In genomic region chr11:65553301-65554001, GRCh38 we compare ENCODE assay signal across 8 cellular contexts. TPM values are rescaled to one million over a fixed set of nuclear protein-coding genes. Genes with fewer than 3 reads are reported as not detected.
DNase-seq lines count a peak whose midpoint lies in the region; ATAC-seq, FAIRE-seq and TF ChIP-seq lines count a peak whose summit lies in the region.

No MANE protein-coding gene starts in this region.

- no peaks in the 10 kb centered on the region for H3K79me2 ChIP-seq in DOHH2 (ENCODE audit: control insufficient read depth, low read length)

- no peak for FAIRE-seq in RCC 7860 (lab: Jason Lieb, UNC)

- peak overlapping the region; percentile 42 for H3K4me3 Mint-ChIP-seq in natural killer cell

- peaks cover 8% of the 10 kb centered on the region for H3F3A ChIP-seq in DOHH2 (ENCODE audit: control insufficient read depth, insufficient read depth)

- no peaks in the 10 kb centered on the region for H3K9me2 ChIP-seq in DOHH2 (replicated peaks; ENCODE audit: control insufficient read depth, low read length)

- no peak for TF ChIP-seq CTCF in DOHH2 (IDR thresholded peaks at IDR 0.05; ENCODE audit: low read depth, low read length, poor library complexity, severe bottlenecking)
- no peak for TF ChIP-seq CTCF in natural killer cell (IDR thresholded peaks at IDR 0.05)

- no peak overlapping the region for H3K27ac ChIP-seq in DOHH2 (ENCODE audit: low read depth, low read length)

- H3K9me3 ChIP-seq in DOHH2 (ENCODE audit: control insufficient read depth, insufficient read depth, low read length): no peaks in the 10 kb centered on the region

- no peaks in the 10 kb centered on the region for H3K27me3 ChIP-seq in DOHH2 (ENCODE audit: control insufficient read depth, low read length)

- no peaks in the 10 kb centered on the region for H3K27me3 Mint-ChIP-seq in natural killer cell (ENCODE audit: low read depth in 2 of 2)

- H3K27ac Mint-ChIP-seq in natural killer cell: peak overlapping the region in 1 of 2 donors; percentile 38

- H4K20me1 ChIP-seq in DOHH2 (ENCODE audit: control insufficient read depth, insufficient read depth, low read depth, low read length): no peaks in the 10 kb centered on the region

- H3K4me2 ChIP-seq in DOHH2 (ENCODE audit: low read length): peak overlapping the region; percentile 68

- H3K36me3 Mint-ChIP-seq in natural killer cell: no peaks in the 10 kb centered on the region

- H3K36me3 ChIP-seq in DOHH2 (ENCODE audit: control insufficient read depth, low read length): no peaks in the 10 kb centered on the region

- ATAC-seq in natural killer cell: peak; percentile 48 to 75 (median 54)

- peaks cover 49% of the 10 kb centered on the region for H3K4me1 ChIP-seq in DOHH2 (ENCODE audit: control insufficient read depth, low read length)

- DNase-seq in NCI-H69 (lab: John Stamatoyannopoulos, UW): peak; percentile 42
- peak; percentile 72 for DNase-seq in activated T-helper 1 cell treated with Interleukin-2 at 50 U/mL for 16 hours (ENCODE audit: low read depth)
- no peak for DNase-seq in natural killer cell
- DNase-seq in 8988T: no peak
- DNase-seq in hepatic stellate cell (ENCODE audit: low spot score): no peak
- no peak for DNase-seq in NCI-H128 (lab: John Stamatoyannopoulos, UW; ENCODE audit: unreplicated experiment)
- no peak for DNase-seq in RCC 7860 (ENCODE audit: low spot score)

- H3K9me3 Mint-ChIP-seq in natural killer cell: no peaks in the 10 kb centered on the region

- intact Hi-C loops in natural killer cell (cut with micrococcal nuclease): no loop called here

- peak overlapping the region; percentile 54 for H3K4me3 ChIP-seq in DOHH2 (ENCODE audit: low read length)

- peaks cover 39 to 62% of the 10 kb centered on the region in 2 donors for H3K4me1 Mint-ChIP-seq in natural killer cell

RNA-seq across cellular contexts. Expression of gene LTBP3, which starts 4.7 kb away (rescaled TPM):
- 100 to 1,000 TPM; 121 to 155 (median 140) TPM for total RNA-seq in natural killer cell

RNA-seq across cellular contexts. Expression of gene ZNRD2, which starts 16.8 kb away (rescaled TPM):
- total RNA-seq in natural killer cell: 10 to 100 TPM; 40.9 to 64.1 (median 60.0) TPM

RNA-seq across cellular contexts. Expression of gene FAM89B, which starts 18.9 kb away (rescaled TPM):
- 10 to 100 TPM; 41.4 to 52.4 (median 44.6) TPM for total RNA-seq in natural killer cell

RNA-seq across cellular contexts. Expression of gene EHBP1L1, which starts 22.4 kb away (rescaled TPM):
- total RNA-seq in natural killer cell: 100 to 1,000 TPM; 129 to 137 (median 135) TPM

RNA-seq across cellular contexts. Expression of gene SCYL1, which starts 28.6 kb away (rescaled TPM):
- 10 to 100 TPM; 61.7 to 79.9 (median 71.3) TPM for total RNA-seq in natural killer cell

Comparison
In these comparisons a context has a peak if more than half of its experiments do, and no peak if none do; other contexts are left out.
1. DNase-seq: peak in NCI-H69 (single experiment) and activated T-helper 1 cell treated with Interleukin-2 at 50 U/mL for 16 hours (single experiment); none in natural killer cell (single experiment), 8988T (single experiment), hepatic stellate cell (single experiment), NCI-H128 (single experiment) and RCC 7860 (single experiment).